11 cellular contexts compared by ENCODE assay signal in the genomic region with DNA sequence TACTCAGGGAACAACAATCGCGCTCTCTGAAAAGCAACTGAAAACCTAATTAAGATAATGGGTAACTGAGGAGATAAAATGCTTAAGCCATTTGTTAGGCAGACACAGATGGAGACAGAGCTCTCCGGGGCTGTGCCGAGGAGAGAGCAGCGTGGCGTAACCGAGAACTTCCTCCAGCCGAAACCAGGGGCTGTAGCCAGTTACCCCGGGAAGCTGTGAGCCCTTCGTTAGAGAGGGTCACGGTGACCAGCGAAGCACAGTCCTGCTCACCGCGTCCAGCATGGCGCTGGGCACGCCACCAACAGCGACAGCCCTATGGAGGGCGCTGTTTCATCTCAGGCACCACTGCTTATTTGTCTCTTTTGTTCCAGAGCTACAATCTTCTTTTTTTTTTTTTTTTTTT. TPM values are rescaled to one million over a fixed set of nuclear protein-coding genes. Genes with fewer than 3 reads are reported as not detected.
DNase-seq lines count a peak whose midpoint lies in the region; ATAC-seq and TF ChIP-seq lines count a peak whose summit lies in the region.
"Had no signal": no experiment of that assay in that cellular context is flagged by ENCODE, and none has a peak within 500 bp of the region (broad histone marks: within the 10 kb centered on the region; RNA-seq: fewer than 3 reads in every experiment).

No MANE protein-coding gene starts in this region.

- peak overlapping the region; percentile 85 for H3K27ac Mint-ChIP-seq in glutamatergic neuron (ENCODE audit: unreplicated experiment)

- no peaks in the 10 kb centered on the region for H3K36me3 Mint-ChIP-seq in glutamatergic neuron (ENCODE audit: unreplicated experiment)

- DNase-seq in G401 (ENCODE audit: low spot score) (peak; percentile 38), NCI-H82 treated with DMSO at 0.1 percent for 48 hours (lab: John Stamatoyannopoulos, UW; ENCODE audit: unreplicated experiment) (peak; percentile 92), glutamatergic neuron (peak; percentile 74), retina (peak; percentile 77)
- DNase-seq: kidney glomerular epithelial cell, NCI-H446 had no signal

- TF ChIP-seq CTCF in glutamatergic neuron (IDR thresholded peaks at IDR 0.05; ENCODE audit: partially characterized antibody, unreplicated experiment) = peak; percentile 57

- ATAC-seq in GM21619 (IDR thresholded peaks at IDR 0.05; ENCODE audit: unreplicated experiment) = no peak
- no peak for ATAC-seq in GM21723 (IDR thresholded peaks at IDR 0.05; ENCODE audit: unreplicated experiment)
- ATAC-seq in HG03521 (IDR thresholded peaks at IDR 0.05; ENCODE audit: unreplicated experiment) = no peak
- ATAC-seq in activated CD4-positive, CD25-positive, alpha-beta regulatory T cell treated with anti-CD3 and anti-CD28 coated beads, Interleukin-2, amount 50 U/mL, for 24 hours = no peak

- in situ Hi-C loops in G401 (cut with HindIII; ENCODE audit: low sequenced_read_pairs) = no loop called here

- peaks cover 2% of the 10 kb centered on the region for H3K27me3 Mint-ChIP-seq in glutamatergic neuron (ENCODE audit: unreplicated experiment)

- H3K4me1 Mint-ChIP-seq in glutamatergic neuron (ENCODE audit: low read depth, unreplicated experiment) = peaks cover 20% of the 10 kb centered on the region

- peak overlapping the region; percentile 61 for H3K4me3 Mint-ChIP-seq in glutamatergic neuron (ENCODE audit: unreplicated experiment)

- H3K9me3 Mint-ChIP-seq in glutamatergic neuron (ENCODE audit: unreplicated experiment) = peaks cover 4% of the 10 kb centered on the region

RNA-seq across cellular contexts. Expression of gene PAPOLB, which starts 16.1 kb away (rescaled TPM):
- total RNA-seq in G401 (2014; rRNA removed; shearing (Covaris generic)) = 0.34 TPM in 1 of 2 replicates, not detected in the other
- total RNA-seq in glutamatergic neuron (ENCODE audit: unreplicated experiment) = 1.2 TPM
- total RNA-seq: vagina had no signal

RNA-seq across cellular contexts. Expression of gene RADIL, which starts 37.8 kb away (rescaled TPM):
- total RNA-seq in G401 (2014; rRNA removed; shearing (Covaris generic)) = 7.3 and 14.8 TPM in 2 replicates
- total RNA-seq in glutamatergic neuron (ENCODE audit: unreplicated experiment) = 31.3 TPM

Comparison
In these comparisons a context has a peak if more than half of its experiments do, and no peak if none do; other contexts are left out.
1. DNase-seq: peak in every context shown above with its lines; median percentile 92 in NCI-H82 treated with DMSO at 0.1 percent for 48 hours; 77 in retina; 74 in glutamatergic neuron; 38 in G401.